In the genomic region with DNA sequence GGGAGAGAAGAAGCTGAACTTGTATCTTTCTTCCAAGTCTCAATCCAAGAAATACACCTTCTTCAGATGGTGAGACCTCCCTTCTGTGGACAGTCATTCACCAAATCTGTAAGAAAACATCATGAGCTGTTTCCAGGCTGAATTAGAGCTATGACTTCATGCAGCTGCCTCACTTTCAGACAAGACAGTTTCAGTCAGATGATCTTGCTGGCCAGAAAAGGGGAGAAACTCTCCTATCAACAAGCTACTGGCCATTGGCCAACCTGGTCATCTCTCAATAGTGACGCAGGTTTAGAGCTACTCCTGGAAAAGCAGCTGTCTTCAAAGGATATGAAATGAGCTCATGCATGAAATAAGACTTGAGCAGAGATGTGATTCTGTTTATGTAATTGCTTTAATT, we compare ENCODE assay signal across 26 cellular contexts.
A peak's percentile ranks its signal among the peaks of the same experiment; 100 is the strongest.
DNase-seq lines count a peak whose midpoint lies in the region; ATAC-seq and TF ChIP-seq lines count a peak whose summit lies in the region.
"Had no signal": no experiment of that assay in that cellular context is flagged by ENCODE, and none has a peak within 500 bp of the region (broad histone marks: within the 10 kb centered on the region; RNA-seq: fewer than 3 reads in every experiment).

No MANE protein-coding gene starts in this region.

- H3K27ac ChIP-seq in trophoblast cell (ENCODE audit: low read depth, low read length) (no peak overlapping the region), psoas muscle (no peak overlapping the region)
- H3K27ac ChIP-seq: body of pancreas, foreskin keratinocyte, lower lobe of right lung, RWPE1, spleen, thoracic aorta had no signal

- no peak overlapping the region for H3K4me3 Mint-ChIP-seq in activated T-helper 17 cell treated with anti-CD3 and anti-CD28 coated beads, Interleukin-2, amount 50 U/mL, for 72 hours
- H3K4me3 Mint-ChIP-seq: CD4-positive, alpha-beta T cell; effector memory CD8-positive, alpha-beta T cell; H9; WTC11 had no signal

- H2BK12ac ChIP-seq in trophoblast cell (ENCODE audit: low read length), result no peak overlapping the region

- no peak overlapping the region for H2AK5ac ChIP-seq in trophoblast cell (ENCODE audit: low read length)

- H3K36me3 ChIP-seq in trophoblast cell (ENCODE audit: control insufficient read depth in 1 of 2, insufficient read depth in 2 of 2, low read length in 2 of 2) (peaks cover 0 to 3% of the 10 kb centered on the region in 2 experiments), psoas muscle (ENCODE audit: insufficient read depth in 1 of 2, low read depth in 1 of 2) (no peaks in the 10 kb centered on the region)
- H3K36me3 ChIP-seq: lower lobe of right lung, spleen, thoracic aorta had no signal

- H2BK5ac ChIP-seq in trophoblast cell (ENCODE audit: low read depth, low read length, poor library complexity), result no peak overlapping the region

- no peaks in the 10 kb centered on the region for H3K9me3 Mint-ChIP-seq in activated T-helper 17 cell treated with anti-CD3 and anti-CD28 coated beads, Interleukin-2, amount 50 U/mL, for 72 hours
- H3K9me3 Mint-ChIP-seq: CD4-positive, alpha-beta T cell; effector memory CD8-positive, alpha-beta T cell had no signal

- no CpG with 5 or more reads among the region's 1 CpG for WGBS in trophoblast cell (ENCODE audit: extremely low coverage, insufficient coverage, insufficient read length)
- WGBS in psoas muscle, 3 donors, result 35 to 54% (median 44%) methylated on average over 1 of the region's 1 CpG

- H4K91ac ChIP-seq in trophoblast cell (ENCODE audit: low read depth, low read length), result no peak overlapping the region

- DNase-seq in LHCN-M2 (ENCODE audit: low read depth) (peak; percentile 68), fibroblast of peridontal ligament (ENCODE audit: extremely low read depth) (peak; percentile 27), trophoblast cell (no peak), midbrain (lab: John Stamatoyannopoulos, UW) (no peak), psoas muscle (no peak), CD1c-positive myeloid dendritic cell (ENCODE audit: extremely low spot score) (no peak)
- DNase-seq in activated naive CD4-positive, alpha-beta T cell (lab: John Stamatoyannopoulos, UW), result no peak
- DNase-seq: activated CD8-positive, alpha-beta memory T cell treated with anti-CD3 and anti-CD28 coated beads, Interleukin-2, amount 50 U/mL, for 4 hours; activated effector memory CD4-positive, alpha-beta T cell treated with Interleukin-2 at 50 U/mL for 16 hours; body of pancreas; CD4-positive, alpha-beta T cell; effector memory CD8-positive, alpha-beta T cell; GDM1; H9; lower lobe of right lung; NCI-H1694 treated with DMSO at 0.1 percent for 48 hours; spleen; stimulated activated CD4-positive, alpha-beta T cell treated with anti-CD3 and anti-CD28 coated beads, Interleukin-4, amount 100 ng/mL, for 1 hour; stimulated activated naive CD4-positive, alpha-beta T cell; T-helper 9 cell had no signal

- peak overlapping the region; percentile 14 for H3K14ac ChIP-seq in trophoblast cell (ENCODE audit: low read length)

- H4K12ac ChIP-seq in trophoblast cell (ENCODE audit: low read depth, low read length), result no peak overlapping the region

- H3K27me3 Mint-ChIP-seq in activated T-helper 17 cell treated with anti-CD3 and anti-CD28 coated beads, Interleukin-2, amount 50 U/mL, for 72 hours, result no peaks in the 10 kb centered on the region
- H3K27me3 Mint-ChIP-seq: CD4-positive, alpha-beta T cell; effector memory CD8-positive, alpha-beta T cell had no signal

- H3K4me3 ChIP-seq in trophoblast cell (ENCODE audit: low read depth, low read length) (no peak overlapping the region), psoas muscle (no peak overlapping the region)
- H3K4me3 ChIP-seq: body of pancreas, K562, lower lobe of right lung, spleen, thoracic aorta had no signal

- H3K4me2 ChIP-seq in trophoblast cell (ENCODE audit: low read length), result no peak overlapping the region

- H3K4ac ChIP-seq in trophoblast cell (ENCODE audit: low read depth, low read length), result no peak overlapping the region

- no peak overlapping the region for H4K8ac ChIP-seq in trophoblast cell (ENCODE audit: low read depth, low read length)

- H3K79me1 ChIP-seq in trophoblast cell (ENCODE audit: low read length), result peaks cover 20% of the 10 kb centered on the region

- no peak overlapping the region for H3K23ac ChIP-seq in trophoblast cell (ENCODE audit: low read length)

- H3K4me1 ChIP-seq in trophoblast cell (ENCODE audit: control insufficient read depth in 1 of 2, insufficient read depth in 2 of 2, low read length in 2 of 2), result peaks cover 6% of the 10 kb centered on the region in 2 experiments
- no peaks in the 10 kb centered on the region for H3K4me1 ChIP-seq in psoas muscle
- H3K4me1 ChIP-seq: body of pancreas, foreskin keratinocyte, lower lobe of right lung, spleen had no signal

- no peaks in the 10 kb centered on the region for H3K4me1 Mint-ChIP-seq in activated T-helper 17 cell treated with anti-CD3 and anti-CD28 coated beads, Interleukin-2, amount 50 U/mL, for 72 hours

- no peak overlapping the region for H3K27ac Mint-ChIP-seq in activated T-helper 17 cell treated with anti-CD3 and anti-CD28 coated beads, Interleukin-2, amount 50 U/mL, for 72 hours
- H3K27ac Mint-ChIP-seq: CD4-positive, alpha-beta T cell; effector memory CD8-positive, alpha-beta T cell; H9; WTC11 had no signal

- H3K9me3 ChIP-seq in trophoblast cell (ENCODE audit: insufficient read depth, low read depth, low read length) (no peaks in the 10 kb centered on the region), psoas muscle (no peaks in the 10 kb centered on the region)
- H3K9me3 ChIP-seq: body of pancreas, lower lobe of right lung, spleen, thoracic aorta had no signal

- H3K18ac ChIP-seq in trophoblast cell (ENCODE audit: low read length), result no peak overlapping the region

- H3K9ac ChIP-seq in trophoblast cell (ENCODE audit: low read length), result no peak overlapping the region

- peak; percentile 68 for ATAC-seq in activated T-helper 17 cell treated with anti-CD3 and anti-CD28 coated beads, Interleukin-2, amount 50 U/mL, for 72 hours (replicated peaks)
- no peak for ATAC-seq in psoas muscle
- ATAC-seq: body of pancreas; effector memory CD8-positive, alpha-beta T cell; K562; lower lobe of right lung; WTC11 had no signal

- H2BK120ac ChIP-seq in trophoblast cell (ENCODE audit: insufficient read depth, low read length, poor library complexity), result peak overlapping the region; percentile 31

- intact Hi-C loops in psoas muscle (cut with DNase I), result no loop called here

- TF ChIP-seq CTCF in psoas muscle (IDR thresholded peaks at IDR 0.05), result no peak

- H3K27me3 ChIP-seq in trophoblast cell (ENCODE audit: insufficient read depth, low read length), result no peaks in the 10 kb centered on the region
- H3K27me3 ChIP-seq in psoas muscle (ENCODE audit: insufficient read depth in 3 of 3, low read length in 2 of 3), result peaks cover 0 to 7% (median 0%) of the 10 kb centered on the region in 3 donors
- H3K27me3 ChIP-seq: body of pancreas, foreskin keratinocyte had no signal

- no peaks in the 10 kb centered on the region for H3K36me3 Mint-ChIP-seq in activated T-helper 17 cell treated with anti-CD3 and anti-CD28 coated beads, Interleukin-2, amount 50 U/mL, for 72 hours (ENCODE audit: low read depth)
- H3K36me3 Mint-ChIP-seq: WTC11 had no signal

- peaks cover 1% of the 10 kb centered on the region for H3K79me2 ChIP-seq in trophoblast cell (ENCODE audit: control insufficient read depth, insufficient read depth, low read length, poor library complexity)

- H2AFZ ChIP-seq in trophoblast cell (ENCODE audit: insufficient read depth, low read length, poor library complexity), result no peak overlapping the region

Comparison
In these comparisons a context has a peak if more than half of its experiments do, and no peak if none do; other contexts are left out.
1. DNase-seq: peak in LHCN-M2 (single experiment) and fibroblast of peridontal ligament (single experiment); none in trophoblast cell (0 of 2), midbrain (single experiment), activated naive CD4-positive, alpha-beta T cell (0 of 4), psoas muscle (0 of 2) and CD1c-positive myeloid dendritic cell (single experiment).